Comparison of ENCODE assay signal across 14 cellular contexts in the genomic region with DNA sequence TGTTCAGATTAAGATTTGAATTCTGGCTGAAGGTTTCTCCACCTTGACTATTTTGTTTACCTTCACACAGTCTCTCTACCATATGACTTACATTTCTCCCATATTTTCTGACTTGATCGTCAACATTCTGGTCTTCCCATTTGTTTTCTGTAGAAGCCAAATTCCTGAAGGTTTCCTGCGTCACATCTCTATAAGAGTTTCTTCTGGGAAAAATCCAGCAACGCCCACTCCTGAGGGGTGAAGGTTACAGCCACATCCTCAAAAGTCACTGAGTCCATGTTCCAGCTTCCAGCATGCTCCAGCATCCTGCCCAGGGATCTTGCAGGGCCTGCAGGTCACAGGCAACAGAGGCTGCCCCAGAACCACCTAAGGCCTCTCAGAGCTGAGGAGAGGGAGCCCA.
"Had no signal": no experiment of that assay in that cellular context is flagged by ENCODE, and none has a peak within 500 bp of the region (broad histone marks: within the 10 kb centered on the region; RNA-seq: fewer than 3 reads in every experiment).

No MANE protein-coding gene starts in this region.

- DNase-seq: activated CD4-positive, alpha-beta T cell treated with anti-CD3 and anti-CD28 coated beads, Interleukin-2, amount 10 ng/mL, durations not matched to agents 7 days and 5 days; activated CD4-positive, CD25-positive, alpha-beta regulatory T cell; amniotic stem cell; dermis blood vessel endothelial cell; glutamatergic neuron; mammary epithelial cell; pancreas; stimulated activated CD4-positive, alpha-beta T cell treated with anti-CD3 and anti-CD28 coated beads, Interleukin-4, amount 100 ng/mL, for 4 hours; stimulated activated naive CD8-positive, alpha-beta T cell treated with anti-CD3 and anti-CD28 coated beads, Interleukin-15, amount 100 ng/mL, for 72 hours; T-helper 17 cell; testis had no signal

- FAIRE-seq: islet of Langerhans, pancreas, urothelium cell line had no signal

- H3K4me3 ChIP-seq: pancreas, testis had no signal

- H3K4me1 ChIP-seq: testis had no signal

- H3K27ac ChIP-seq: pancreas, testis had no signal

- H3K9me3 ChIP-seq: pancreas, testis had no signal

- ATAC-seq: left lobe of liver, T-helper 17 cell had no signal

- H3K27me3 ChIP-seq: pancreas, testis had no signal
